Comparison of ENCODE assay signal across 20 cellular contexts in the genomic region with DNA sequence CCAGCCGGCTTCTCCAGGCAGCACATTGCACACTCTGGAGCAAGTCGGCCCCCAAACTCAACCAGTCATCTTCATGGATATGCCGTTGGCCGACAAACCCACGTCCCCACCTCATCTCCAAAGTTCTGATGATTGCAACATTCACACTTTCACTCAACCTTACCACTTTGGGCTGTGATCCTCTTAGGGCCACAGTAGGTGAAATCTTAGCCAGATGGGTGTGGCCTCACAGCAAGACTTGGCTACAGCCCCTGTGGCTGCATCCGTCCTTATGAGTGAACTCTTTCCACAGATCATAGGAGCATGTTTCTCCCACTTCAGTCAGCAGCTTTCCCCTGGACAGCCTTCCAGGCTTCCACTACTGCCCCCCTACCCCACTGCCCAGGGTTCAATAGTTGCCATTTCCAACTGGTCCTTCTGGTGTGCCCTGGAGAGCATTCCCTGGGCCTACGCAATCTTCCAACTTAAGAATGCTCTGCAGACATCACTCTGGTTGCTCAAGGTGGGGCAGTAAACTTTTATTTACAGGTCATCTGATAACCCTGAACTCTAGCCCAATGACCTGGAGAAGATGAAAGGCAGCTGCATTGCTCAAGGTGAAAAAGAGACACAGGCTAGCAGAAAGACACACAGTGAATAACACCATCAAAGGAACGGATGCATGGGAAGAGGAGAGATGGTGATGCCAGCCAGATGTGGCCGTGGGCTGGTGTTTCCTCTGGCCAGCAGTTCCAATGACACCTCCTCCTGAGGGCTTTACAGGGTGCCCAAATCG. TPM values are rescaled to one million over a fixed set of nuclear protein-coding genes. Genes with fewer than 3 reads are reported as not detected.
DNase-seq lines count a peak whose midpoint lies in the region; ATAC-seq, FAIRE-seq and TF ChIP-seq lines count a peak whose summit lies in the region.
"Had no signal": no experiment of that assay in that cellular context is flagged by ENCODE, and none has a peak within 500 bp of the region (broad histone marks: within the 10 kb centered on the region; RNA-seq: fewer than 3 reads in every experiment).

No MANE protein-coding gene starts in this region.

- H2BK20ac ChIP-seq in H1 (ENCODE audit: low read length), result 0 out of 2 replicates have a peak overlapping the region, but pooled peaks have one; percentile 52

- WGBS in H1 (ENCODE audit: extremely low coverage in 1 of 2, insufficient coverage in 1 of 2, insufficient read length in 1 of 2, insufficient replicate concordance in 2 of 2, low coverage in 1 of 2, low lambda C conversion rate in 2 of 2, missing lambda C conversion rate in 1 of 2), 2 experiments, result 91% methylated on average over 10 of the region's 10 CpGs; no CpG with 5 or more reads in 1 of the 2 experiments

- no peak for FAIRE-seq in H1 (lab: Jason Lieb, UNC)
- FAIRE-seq: D721Med, K562 had no signal

- no peak overlapping the region for H4K91ac ChIP-seq in H1 (replicated peaks; ENCODE audit: insufficient read length, low read length)

- no peaks in the 10 kb centered on the region for H3K27me3 ChIP-seq in H1 (replicated peaks in 1 of 4; ENCODE audit: control insufficient read depth in 3 of 4, extremely low read depth in 1 of 4, insufficient read depth in 3 of 4, low read length in 3 of 4)
- H3K27me3 ChIP-seq: sigmoid colon, suprapubic skin had no signal

- no peaks in the 10 kb centered on the region for H3K27me3 Mint-ChIP-seq in T-helper 2 cell treated with Interferon-gamma antibody and Interleukin-4, amounts not matched to agents 5 μg/mL and 100 μg/mL, for 36 hours (ENCODE audit: low read depth)
- no peaks in the 10 kb centered on the region for H3K27me3 Mint-ChIP-seq in type B pancreatic cell
- H3K27me3 Mint-ChIP-seq: activated B cell treated with CpG ODN at 0.5 μM for 24 hours had no signal

- no peaks in the 10 kb centered on the region for H3K79me2 ChIP-seq in H1 (ENCODE audit: control insufficient read depth in 1 of 2, insufficient read depth in 2 of 2, low read length in 2 of 2)

- H3K9me3 ChIP-seq in H1 (ENCODE audit: insufficient read depth in 2 of 2, low read depth in 1 of 2, low read length in 1 of 2), result peaks cover 5% of the 10 kb centered on the region in 2 experiments; a peak in 2 of 4 replicates

- H3K56ac ChIP-seq in H1 (replicated peaks; ENCODE audit: insufficient read length, low read depth, low read length), result no peak overlapping the region

- no peak overlapping the region for H3K4me3 ChIP-seq in H1 (ENCODE audit: extremely low read depth in 1 of 4, insufficient read depth in 2 of 4, low read depth in 3 of 4, low read length in 4 of 4)
- H3K4me3 ChIP-seq: GM23248, K562, left ventricle myocardium inferior, sigmoid colon, suprapubic skin had no signal

- no peak overlapping the region for H3K4ac ChIP-seq in H1 (replicated peaks; ENCODE audit: insufficient read length, low read depth, low read length)

- peaks cover 16% of the 10 kb centered on the region for H3K9me3 Mint-ChIP-seq in T-helper 2 cell treated with Interferon-gamma antibody and Interleukin-4, amounts not matched to agents 5 μg/mL and 100 μg/mL, for 36 hours
- no peaks in the 10 kb centered on the region for H3K9me3 Mint-ChIP-seq in type B pancreatic cell

- no peak for TF ChIP-seq POLR2A in H1 (IDR thresholded peaks at IDR 0.05; ENCODE audit: control extremely low read depth in 1 of 2, low read depth in 2 of 2, low read length in 2 of 2)

- no peak overlapping the region for H2BK12ac ChIP-seq in H1 (ENCODE audit: low read depth, low read length)

- no peak overlapping the region for H3K14ac ChIP-seq in H1 (ENCODE audit: insufficient read length)

- ATAC-seq in GM19395 (IDR thresholded peaks at IDR 0.05; ENCODE audit: unreplicated experiment) (no peak), HG03342 (IDR thresholded peaks at IDR 0.05; ENCODE audit: unreplicated experiment) (no peak)
- ATAC-seq: K562 had no signal

- POLR2A ChIA-PET in H1 (lab: Charles Lee; ENCODE audit: partially characterized antibody), result no interaction called here

- H3K23ac ChIP-seq in H1 (ENCODE audit: insufficient read length), result no peak overlapping the region

- no peak overlapping the region for H2BK120ac ChIP-seq in H1 (replicated peaks; ENCODE audit: low read depth, low read length)

- H3K4me1 ChIP-seq in H1 (replicated peaks in 1 of 4; ENCODE audit: control insufficient read depth in 3 of 4, insufficient read depth in 4 of 4, low read length in 3 of 4), result no peaks in the 10 kb centered on the region
- H3K4me1 ChIP-seq: left ventricle myocardium inferior, sigmoid colon had no signal

- no peak for TF ChIP-seq RAD21 in H1 (IDR thresholded peaks at IDR 0.05 in 1 of 2, conservative IDR thresholded peaks at IDR 0.05 in 1 of 2; ENCODE audit: low read depth in 2 of 2, low read length in 2 of 2)

- CTCF ChIA-PET in H1 (lab: Charles Lee; ENCODE audit: partially characterized antibody), result interaction anchor here (0.6 to 1.6 kb wide), 3 partner anchors 15 to 438 kb away, joined by 3 to 5 read pairs (median 3); no protein-coding TSS in a partner anchor

- no peaks in the 10 kb centered on the region for H4K20me1 ChIP-seq in H1 (replicated peaks in 1 of 2; ENCODE audit: control insufficient read depth in 1 of 2, insufficient read depth in 2 of 2, low read length in 2 of 2)

- H3K4me2 ChIP-seq in H1 (ENCODE audit: insufficient read depth in 1 of 2, low read depth in 2 of 2, low read length in 2 of 2), result no peak overlapping the region

- H3K18ac ChIP-seq in H1 (ENCODE audit: extremely low read depth, low read length), result no peak overlapping the region

- no peak overlapping the region for H2AK5ac ChIP-seq in H1 (ENCODE audit: low read depth, low read length)

- TF ChIP-seq EP300 in H1 (IDR thresholded peaks at IDR 0.05; ENCODE audit: borderline replicate concordance in 1 of 2, low read depth in 2 of 2, low read length in 2 of 2), result no peak

- no peaks in the 10 kb centered on the region for H3K23me2 ChIP-seq in H1 (ENCODE audit: low read depth, low read length)

- H2BK15ac ChIP-seq in H1 (ENCODE audit: low read length), result no peak overlapping the region

- H3K4me1 Mint-ChIP-seq in T-helper 2 cell treated with Interferon-gamma antibody and Interleukin-4, amounts not matched to agents 5 μg/mL and 100 μg/mL, for 36 hours (ENCODE audit: low read depth), result peaks cover 64% of the 10 kb centered on the region
- no peaks in the 10 kb centered on the region for H3K4me1 Mint-ChIP-seq in type B pancreatic cell (ENCODE audit: unreplicated experiment)

- peaks cover 31% of the 10 kb centered on the region for H3K36me3 Mint-ChIP-seq in T-helper 2 cell treated with Interferon-gamma antibody and Interleukin-4, amounts not matched to agents 5 μg/mL and 100 μg/mL, for 36 hours (ENCODE audit: low read depth)
- H3K36me3 Mint-ChIP-seq in type B pancreatic cell, result no peaks in the 10 kb centered on the region

- no peak overlapping the region for H3K27ac ChIP-seq in H1 (ENCODE audit: low read depth, low read length)
- H3K27ac ChIP-seq: GM23248, left ventricle myocardium inferior, sigmoid colon, suprapubic skin had no signal

- no peak overlapping the region for H4K8ac ChIP-seq in H1 (ENCODE audit: extremely low read depth, insufficient read depth, low read length)

- H2AFZ ChIP-seq in H1 (ENCODE audit: low read length), result no peak overlapping the region
- H2AFZ ChIP-seq: GM23248 had no signal

- H3K79me1 ChIP-seq in H1 (ENCODE audit: low read depth, low read length), result no peaks in the 10 kb centered on the region

- no peak overlapping the region for H4K5ac ChIP-seq in H1 (ENCODE audit: insufficient read length, low read depth, low read length)

- DNase-seq in stimulated activated CD4-positive, alpha-beta T cell treated with anti-CD3 and anti-CD28 coated beads, Interleukin-1b, Interleukin-23, amount 100 ng/mL, for 48 hours, result peak; percentile 22
- DNase-seq in stimulated activated CD4-positive, alpha-beta T cell treated with anti-CD3 and anti-CD28 coated beads, Interleukin-2, amount 100 ng/mL, for 48 hours, result no peak
- no peak for DNase-seq in T-helper 2 cell treated with Interferon-gamma antibody and Interleukin-4, amounts not matched to agents 5 μg/mL and 100 μg/mL, for 36 hours (ENCODE audit: low spot score)
- DNase-seq in H1 (ENCODE audit: low read depth in 1 of 2, low spot score in 2 of 2) (no peak), type B pancreatic cell (ENCODE audit: extremely low spot score, unreplicated experiment) (no peak)
- no peak for DNase-seq in stimulated activated CD4-positive, alpha-beta T cell treated with anti-CD3 and anti-CD28 coated beads, Interleukin-4, amount 100 ng/mL, for 4 hours
- DNase-seq: activated B cell treated with CpG ODN at 0.5 μM for 24 hours, anterior cingulate cortex, foreskin melanocyte, GM23248, left ventricle myocardium inferior, NCI-H1092, NCI-H524, Right ventricle myocardium superior had no signal

- H3K4me3 Mint-ChIP-seq in T-helper 2 cell treated with Interferon-gamma antibody and Interleukin-4, amounts not matched to agents 5 μg/mL and 100 μg/mL, for 36 hours, result peak overlapping the region; percentile 57
- H3K4me3 Mint-ChIP-seq in type B pancreatic cell, result no peak overlapping the region
- H3K4me3 Mint-ChIP-seq: activated B cell treated with CpG ODN at 0.5 μM for 24 hours had no signal

- H3K36me3 ChIP-seq in H1 (ENCODE audit: control insufficient read depth in 2 of 4, insufficient read depth in 4 of 4, low read length in 3 of 4), result no peaks in the 10 kb centered on the region
- H3K36me3 ChIP-seq: left ventricle myocardium inferior, sigmoid colon, suprapubic skin had no signal

- H3K27ac Mint-ChIP-seq in T-helper 2 cell treated with Interferon-gamma antibody and Interleukin-4, amounts not matched to agents 5 μg/mL and 100 μg/mL, for 36 hours, result peak overlapping the region; percentile 79
- peak overlapping the region; percentile 70 for H3K27ac Mint-ChIP-seq in type B pancreatic cell
- H3K27ac Mint-ChIP-seq: activated B cell treated with CpG ODN at 0.5 μM for 24 hours had no signal

- no peak overlapping the region for H3K9ac ChIP-seq in H1 (replicated peaks in 1 of 4; ENCODE audit: extremely low read depth in 1 of 4, low read depth in 3 of 4, low read length in 3 of 4)
- H3K9ac ChIP-seq: GM23248 had no signal

- H2BK5ac ChIP-seq in H1 (ENCODE audit: low read depth, low read length), result no peak overlapping the region

- no peak for TF ChIP-seq CTCF in H1 (IDR thresholded peaks at IDR 0.05; ENCODE audit: control extremely low read depth in 1 of 3, insufficient read depth in 1 of 3, low read depth in 1 of 3, low read length in 3 of 3)
- TF ChIP-seq CTCF in type B pancreatic cell (conservative IDR thresholded peaks at IDR 0.05), result no peak

TF ChIP-seq in H1, 55 proteins besides CTCF, POLR2A, EP300 and RAD21 (continues in another document):
- no peak for TF ChIP-seq CREB1 (IDR thresholded peaks at IDR 0.05)

RNA-seq across cellular contexts. Expression of a gene that starts 34.5 kb away (rescaled TPM):
- total RNA-seq in H1 (2021; fragmentation: NEBNext Ultra II Directional; extraction: Animal tissue kit (Norgen Biotek cat#: 25700)), result 15.9 and 16.9 TPM in 2 replicates
- polyA plus RNA-seq in H1 (2011; rRNA removed), result 7.0 and 7.7 TPM in 2 replicates
- 10.0 TPM for polyA plus RNA-seq in H1 (2011; cell fraction: cytosol; rRNA removed)
- 7.0 TPM for polyA plus RNA-seq in H1 (2011; cell fraction: nucleus; rRNA removed)
- 11.6 to 14.4 TPM (median 12.9 TPM) in 4 replicates for polyA plus RNA-seq in H1 (2012, experiment 1 of 2)
- 7.3 TPM for polyA plus RNA-seq in H1 (2012, experiment 2 of 2)
- 7.6 TPM for polyA plus RNA-seq in H1 (2013, experiment 1 of 2)
- 7.8 TPM for polyA plus RNA-seq in H1 (2013, experiment 2 of 2)
- 8.1 and 8.3 TPM in 2 replicates for polyA minus RNA-seq in H1 (2011; rRNA and poly(A)+ RNA removed)
- polyA minus RNA-seq in H1 (2011; cell fraction: cytosol; rRNA and poly(A)+ RNA removed), result 11.0 TPM
- polyA minus RNA-seq in H1 (2011; cell fraction: nucleus; rRNA and poly(A)+ RNA removed), result 12.7 TPM
- 72.1 and 122 TPM in 2 replicates for total RNA-seq in type B pancreatic cell (ENCODE audit: low replicate concordance)
